In the genomic region with DNA sequence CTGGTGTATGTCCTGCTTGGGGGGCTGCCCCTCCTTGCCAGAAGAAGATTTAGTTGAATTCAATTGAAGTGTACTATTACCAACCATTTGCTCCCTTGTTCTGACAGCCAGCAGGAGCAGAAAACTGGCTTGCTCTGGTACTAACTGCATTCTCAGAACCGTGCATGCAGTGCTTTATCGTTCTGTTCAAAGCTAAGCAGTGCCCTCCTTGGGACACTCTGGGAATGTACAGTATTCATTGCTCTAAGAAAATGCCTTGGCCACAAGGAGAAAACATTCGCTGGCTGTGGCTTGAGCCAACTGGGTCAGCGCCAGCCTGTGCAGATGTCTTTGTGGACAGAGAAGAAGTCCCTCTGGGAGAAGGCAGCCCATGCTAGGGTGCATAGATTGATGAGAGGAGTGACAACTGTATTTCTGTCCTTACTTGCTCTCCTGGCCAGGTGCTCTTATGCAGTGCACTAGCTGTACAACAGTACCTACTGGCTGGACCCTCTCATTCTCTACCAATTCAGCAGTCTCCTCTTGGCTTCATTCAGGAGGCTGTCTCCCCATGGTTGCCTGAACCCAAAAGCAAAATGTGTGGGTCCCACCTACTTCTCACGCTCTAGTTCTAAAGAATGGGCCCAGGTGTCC, we compare ENCODE assay signal across 8 cellular contexts.
DNase-seq lines count a peak whose midpoint lies in the region; ATAC-seq and TF ChIP-seq lines count a peak whose summit lies in the region.

No MANE protein-coding gene starts in this region.

- DNase-seq in Calu3 (peak; percentile 59), SHP77 treated with DMSO at 0.1 percent for 48 hours (lab: John Stamatoyannopoulos, UW) (peak; percentile 23), fibroblast of lung (ENCODE audit: low read depth in 2 of 2) (peak; percentile 93 to 94), nephron progenitor cell (peak; percentile 19)
- DNase-seq in Jurkat, Clone E6-1 (ENCODE audit: low read depth, low spot score) = peak; percentile 10
- DNase-seq in CD8-positive, alpha-beta T cell = no peak
- DNase-seq in central memory CD4-positive, alpha-beta T cell = no peak

- no peaks in the 10 kb centered on the region for H3K27me3 Mint-ChIP-seq in Calu3 (ENCODE audit: unreplicated experiment)
- no peaks in the 10 kb centered on the region for H3K27me3 Mint-ChIP-seq in nephron progenitor cell (ENCODE audit: low read depth, poor library complexity)
- peaks cover 9% of the 10 kb centered on the region for H3K27me3 Mint-ChIP-seq in CD8-positive, alpha-beta T cell (ENCODE audit: low read depth)

- H3K27ac Mint-ChIP-seq in Calu3 (ENCODE audit: unreplicated experiment) (no peak overlapping the region), nephron progenitor cell (no peak overlapping the region)
- H3K27ac Mint-ChIP-seq in CD8-positive, alpha-beta T cell = no peak overlapping the region

- H3K36me3 Mint-ChIP-seq in Calu3 (ENCODE audit: insufficient read depth, unreplicated experiment) = peaks cover 9% of the 10 kb centered on the region
- peaks cover 12% of the 10 kb centered on the region for H3K36me3 Mint-ChIP-seq in nephron progenitor cell (ENCODE audit: low read depth)
- no peaks in the 10 kb centered on the region for H3K36me3 Mint-ChIP-seq in CD8-positive, alpha-beta T cell

- H3K27ac ChIP-seq in fibroblast of lung (ENCODE audit: insufficient read depth, low read length) = peak overlapping the region; percentile 26
- no peak overlapping the region for H3K27ac ChIP-seq in CD8-positive, alpha-beta T cell (ENCODE audit: low read depth, low read length)

- H3K4me1 ChIP-seq in fibroblast of lung (ENCODE audit: control insufficient read depth, extremely low read depth, insufficient read depth, low read length) = peaks cover 13% of the 10 kb centered on the region
- no peaks in the 10 kb centered on the region for H3K4me1 ChIP-seq in CD8-positive, alpha-beta T cell (ENCODE audit: insufficient read depth, low read length)

- H3K9me3 Mint-ChIP-seq in Calu3 (ENCODE audit: low read depth, unreplicated experiment) (no peaks in the 10 kb centered on the region), nephron progenitor cell (no peaks in the 10 kb centered on the region)
- H3K9me3 Mint-ChIP-seq in CD8-positive, alpha-beta T cell = no peaks in the 10 kb centered on the region

- peak overlapping the region; percentile 7 for H3K4me2 ChIP-seq in fibroblast of lung (ENCODE audit: extremely low read depth, insufficient read depth, low read length)

- H4K20me1 ChIP-seq in fibroblast of lung (ENCODE audit: control insufficient read depth, extremely low read depth, insufficient read depth, low read length) = no peaks in the 10 kb centered on the region

- BruUV-seq in Calu3 (replicated peaks; lab: Mats Ljungman, UMichigan) = no TSS peak

- TF ChIP-seq CTCF in Calu3 (IDR thresholded peaks at IDR 0.05; ENCODE audit: unreplicated experiment) (peak; percentile 24), fibroblast of lung (conservative IDR thresholded peaks at IDR 0.05 in 1 of 2, IDR thresholded peaks at IDR 0.05 in 1 of 2; ENCODE audit: low read depth in 1 of 2, low read length in 2 of 2) (peak; percentile 77 to 79), nephron progenitor cell (IDR thresholded peaks at IDR 0.05) (peak; percentile 47)
- TF ChIP-seq CTCF in CD8-positive, alpha-beta T cell (IDR thresholded peaks at IDR 0.05) = no peak

- no peak for ATAC-seq in CD8-positive, alpha-beta T cell
- no peak for ATAC-seq in GM18861 (IDR thresholded peaks at IDR 0.05; ENCODE audit: unreplicated experiment)

- no peak overlapping the region for H3K9ac ChIP-seq in fibroblast of lung (ENCODE audit: insufficient read depth, low read length)

- intact Hi-C loops in Calu3 (cut with micrococcal nuclease; ENCODE audit: unreplicated experiment) = loop anchor here (1.0 to 10.0 kb wide), 6 partner anchors 65 to 1623 kb away; no protein-coding TSS in a partner anchor
- intact Hi-C loops in CD8-positive, alpha-beta T cell (cut with DNase I, micrococcal nuclease) = loop anchor here (10.0 kb wide), 1 partner anchor 347 kb away; no protein-coding TSS in a partner anchor

- no peak overlapping the region for H3K4me3 Mint-ChIP-seq in Calu3 (ENCODE audit: low read depth, unreplicated experiment)
- H3K4me3 Mint-ChIP-seq in nephron progenitor cell = no peak overlapping the region
- H3K4me3 Mint-ChIP-seq in CD8-positive, alpha-beta T cell = no peak overlapping the region

- no peak overlapping the region for H3K4me3 ChIP-seq in Jurkat, Clone E6-1 (ENCODE audit: low read length)
- H3K4me3 ChIP-seq in fibroblast of lung (replicated peaks in 1 of 4; ENCODE audit: control extremely low read depth in 1 of 4, insufficient read depth in 1 of 4, low read depth in 3 of 4, low read length in 4 of 4) = no peak overlapping the region
- H3K4me3 ChIP-seq in CD8-positive, alpha-beta T cell (ENCODE audit: low read depth, low read length) = no peak overlapping the region

- H3K79me2 ChIP-seq in fibroblast of lung (ENCODE audit: control insufficient read depth, insufficient read depth, low read length) = no peaks in the 10 kb centered on the region

- no peaks in the 10 kb centered on the region for H3K27me3 ChIP-seq in fibroblast of lung (ENCODE audit: control insufficient read depth, insufficient read depth, low read length)
- H3K27me3 ChIP-seq in CD8-positive, alpha-beta T cell (ENCODE audit: insufficient read depth, low read length) = no peaks in the 10 kb centered on the region

- CTCF ChIA-PET in Calu3 (lab: Charles Lee) = interaction anchor here (0.5 to 1.3 kb wide), 5 partner anchors 102 to 346 kb away, joined by 3 to 7 read pairs (median 5); no protein-coding TSS in a partner anchor
- CTCF ChIA-PET in CD8-positive, alpha-beta T cell (lab: Charles Lee) = no interaction called here

- H3K4me1 Mint-ChIP-seq in Calu3 (ENCODE audit: low read depth, unreplicated experiment) = peaks cover 24% of the 10 kb centered on the region
- H3K4me1 Mint-ChIP-seq in nephron progenitor cell = peaks cover 2% of the 10 kb centered on the region
- H3K4me1 Mint-ChIP-seq in CD8-positive, alpha-beta T cell (ENCODE audit: low read depth) = peaks cover 4% of the 10 kb centered on the region

- H2AFZ ChIP-seq in fibroblast of lung (ENCODE audit: low read length) = no peak overlapping the region

- POLR2A ChIA-PET in CD8-positive, alpha-beta T cell (lab: Charles Lee) = no interaction called here

- H3K36me3 ChIP-seq in fibroblast of lung (ENCODE audit: control insufficient read depth, insufficient read depth, low read length) = no peaks in the 10 kb centered on the region
- no peaks in the 10 kb centered on the region for H3K36me3 ChIP-seq in CD8-positive, alpha-beta T cell (ENCODE audit: insufficient read depth, low read length)

- no peaks in the 10 kb centered on the region for H3K9me3 ChIP-seq in fibroblast of lung (ENCODE audit: control insufficient read depth, insufficient read depth, low read depth, low read length)
- no peaks in the 10 kb centered on the region for H3K9me3 ChIP-seq in CD8-positive, alpha-beta T cell (ENCODE audit: low read length)

Comparison
In these comparisons a context has a peak if more than half of its experiments do, and no peak if none do; other contexts are left out.
1. DNase-seq: peak in Calu3 (single experiment), Jurkat, Clone E6-1 (single experiment), SHP77 treated with DMSO at 0.1 percent for 48 hours (single experiment), fibroblast of lung (2 of 2) and nephron progenitor cell (single experiment); none in CD8-positive, alpha-beta T cell (0 of 7) and central memory CD4-positive, alpha-beta T cell (single experiment).